Comparison of ENCODE assay signal across 1 cellular context in genomic region chr9:118570076-118570475, GRCh38.
TF ChIP-seq lines count a peak whose summit lies in the region.

No MANE protein-coding gene starts in this region.

TF ChIP-seq in A549, 52 proteins besides CTCF, POLR2A, EP300 and RAD21 (continued from another document):
- TF ChIP-seq ELK1 (IDR thresholded peaks at IDR 0.05; ENCODE audit: low read depth, low read length): no peak
- TF ChIP-seq PBX3 (IDR thresholded peaks at IDR 0.05): no peak
- TF ChIP-seq SMC3 (IDR thresholded peaks at IDR 0.05): no peak
- no peak for TF ChIP-seq MAZ (IDR thresholded peaks at IDR 0.05; ENCODE audit: borderline replicate concordance, low read depth, low read length)
- no peak for TF ChIP-seq REST (IDR thresholded peaks at IDR 0.05)
- no peak for TF ChIP-seq FOSL2 (IDR thresholded peaks at IDR 0.05)
- TF ChIP-seq FOSL2 (CRISPR knock-in tag; IDR thresholded peaks at IDR 0.05): no peak
- no peak for TF ChIP-seq NPAS2 (CRISPR knock-in tag; IDR thresholded peaks at IDR 0.05; ENCODE audit: borderline replicate concordance)
- no peak for TF ChIP-seq CEBPB (IDR thresholded peaks at IDR 0.05)
